In the genomic region with DNA sequence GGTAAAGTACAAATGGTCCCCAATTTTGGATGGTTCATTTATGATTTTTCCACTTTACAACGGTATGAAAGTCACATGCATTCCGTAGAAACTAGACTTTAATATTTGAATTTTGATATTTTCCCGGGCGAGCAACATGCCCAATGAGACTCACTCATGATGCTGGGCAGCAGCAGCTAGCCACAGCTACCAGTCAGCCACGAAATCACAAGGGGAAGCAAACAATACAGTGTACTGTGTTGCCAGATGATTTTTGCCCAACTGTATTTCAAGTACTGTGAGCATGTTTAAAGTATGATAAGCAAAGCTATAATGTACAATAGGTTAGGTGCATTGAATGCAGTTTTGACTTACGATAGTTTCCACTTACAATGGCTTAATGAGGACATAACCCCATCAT, we compare ENCODE assay signal across 16 cellular contexts.
"Had no signal": no experiment of that assay in that cellular context is flagged by ENCODE, and none has a peak within 500 bp of the region (broad histone marks: within the 10 kb centered on the region; RNA-seq: fewer than 3 reads in every experiment).

No MANE protein-coding gene starts in this region.

- DNase-seq: cortex of kidney; dorsolateral prefrontal cortex; effector memory CD4-positive, alpha-beta T cell; glutamatergic neuron; immature natural killer cell; kidney; left cardiac atrium; left ventricle myocardium inferior; lower lobe of right lung; occipital lobe; pancreas; right cardiac atrium; small intestine; stimulated activated CD4-positive, alpha-beta T cell treated with anti-CD3 and anti-CD28 coated beads, Interleukin-12 subunit alpha, Interleukin-12 subunit beta, amount 100 ng/mL, for 4 hours; stimulated activated naive CD4-positive, alpha-beta T cell treated with Interleukin-2 at 50 U/mL for 16 hours; trophoblast cell had no signal
